ENCODE assay signal across 10 cellular contexts in genomic region chr19:49579193-49579592, GRCh38. TPM values are rescaled to one million over a fixed set of nuclear protein-coding genes. Genes with fewer than 3 reads are reported as not detected.
DNase-seq lines count a peak whose midpoint lies in the region; ATAC-seq and TF ChIP-seq lines count a peak whose summit lies in the region.
"Had no signal": no experiment of that assay in that cellular context is flagged by ENCODE, and none has a peak within 500 bp of the region (broad histone marks: within the 10 kb centered on the region; RNA-seq: fewer than 3 reads in every experiment).

No MANE protein-coding gene starts in this region.

- peak overlapping the region; percentile 98 for H3K9ac ChIP-seq in iPS-15b (ENCODE audit: low read depth, low read length)

- H3K9me3 ChIP-seq in iPS-15b (ENCODE audit: control insufficient read depth, insufficient read depth, low read length) (no peaks in the 10 kb centered on the region), thoracic aorta (no peaks in the 10 kb centered on the region)
- H3K9me3 ChIP-seq: mucosa of descending colon had no signal

- H3K9me3 Mint-ChIP-seq in activated naive CD4-positive, alpha-beta T cell treated with anti-CD3 and anti-CD28 coated beads, Interleukin-2, amount 50 U/mL, for 24 hours = no peaks in the 10 kb centered on the region
- no peaks in the 10 kb centered on the region for H3K9me3 Mint-ChIP-seq in activated CD8-positive, alpha-beta T cell treated with anti-CD3 and anti-CD28 coated beads for 36 hours

- intact Hi-C loops in activated CD8-positive, alpha-beta T cell treated with anti-CD3 and anti-CD28 coated beads for 36 hours (cut with micrococcal nuclease) = no loop called here

- POLR2A ChIA-PET in activated CD8-positive, alpha-beta T cell treated with anti-CD3 and anti-CD28 coated beads for 36 hours (lab: Charles Lee) = interaction anchor here (0.8 to 3.9 kb wide), 12 partner anchors 9 to 102 kb away, joined by 3 to 48 read pairs (median 6); partner anchors contain the start of genes PRMT1, PRR12 and RRAS

- CTCF ChIA-PET in activated CD8-positive, alpha-beta T cell treated with anti-CD3 and anti-CD28 coated beads for 36 hours (lab: Charles Lee) = interaction anchor here (0.6 to 4.4 kb wide), 12 partner anchors 9 to 103 kb away, joined by 3 to 32 read pairs (median 4); no protein-coding TSS in a partner anchor

- peaks cover 5% of the 10 kb centered on the region for H3K4me1 ChIP-seq in iPS-15b (ENCODE audit: control insufficient read depth, insufficient read depth, low read length)
- H3K4me1 ChIP-seq in thoracic aorta (ENCODE audit: control insufficient read depth in 1 of 2, low read depth in 2 of 2) = peaks cover 9 to 16% of the 10 kb centered on the region in 2 donors

- H3K27ac Mint-ChIP-seq in activated naive CD4-positive, alpha-beta T cell treated with anti-CD3 and anti-CD28 coated beads, Interleukin-2, amount 50 U/mL, for 24 hours = peak overlapping the region; percentile 96
- H3K27ac Mint-ChIP-seq in activated CD8-positive, alpha-beta T cell treated with anti-CD3 and anti-CD28 coated beads for 36 hours = peak overlapping the region; percentile 90

- peaks cover 2% of the 10 kb centered on the region for H3K36me3 Mint-ChIP-seq in activated naive CD4-positive, alpha-beta T cell treated with anti-CD3 and anti-CD28 coated beads, Interleukin-2, amount 50 U/mL, for 24 hours
- peaks cover 8% of the 10 kb centered on the region for H3K36me3 Mint-ChIP-seq in activated CD8-positive, alpha-beta T cell treated with anti-CD3 and anti-CD28 coated beads for 36 hours (ENCODE audit: low read depth)

- no peak overlapping the region for H3K27ac ChIP-seq in thoracic aorta

- no peak for TF ChIP-seq CTCF in activated CD8-positive, alpha-beta T cell treated with anti-CD3 and anti-CD28 coated beads for 36 hours (IDR thresholded peaks at IDR 0.05)
- no peak for TF ChIP-seq CTCF in thoracic aorta (IDR thresholded peaks at IDR 0.05)

- ATAC-seq in activated CD8-positive, alpha-beta T cell treated with anti-CD3 and anti-CD28 coated beads for 36 hours = no peak
- ATAC-seq in thoracic aorta (ENCODE audit: insufficient number of reproducible peaks, low FRiP score, low read depth) = no peak

- H3K4me1 Mint-ChIP-seq in activated naive CD4-positive, alpha-beta T cell treated with anti-CD3 and anti-CD28 coated beads, Interleukin-2, amount 50 U/mL, for 24 hours = peaks cover 39% of the 10 kb centered on the region
- H3K4me1 Mint-ChIP-seq in activated CD8-positive, alpha-beta T cell treated with anti-CD3 and anti-CD28 coated beads for 36 hours (ENCODE audit: low read depth) = peaks cover 33% of the 10 kb centered on the region

- H3K4me3 Mint-ChIP-seq in activated naive CD4-positive, alpha-beta T cell treated with anti-CD3 and anti-CD28 coated beads, Interleukin-2, amount 50 U/mL, for 24 hours = peak overlapping the region; percentile 98
- H3K4me3 Mint-ChIP-seq in activated CD8-positive, alpha-beta T cell treated with anti-CD3 and anti-CD28 coated beads for 36 hours = peak overlapping the region; percentile 95

- no peak for DNase-seq in activated naive CD4-positive, alpha-beta T cell treated with anti-CD3 and anti-CD28 coated beads, Interleukin-2, amount 50 U/mL, for 16 hours
- no peak for DNase-seq in activated CD8-positive, alpha-beta T cell treated with anti-CD3 and anti-CD28 coated beads for 36 hours
- DNase-seq in thoracic aorta (ENCODE audit: low spot score) (no peak), activated gamma-delta T cell (lab: John Stamatoyannopoulos, UW) (no peak), NCI-H524 treated with DMSO at 0.1 percent for 48 hours (lab: John Stamatoyannopoulos, UW) (no peak), hippocampal formation (lab: John Stamatoyannopoulos, UW) (no peak)
- DNase-seq: SHP77 had no signal

- H3K4me3 ChIP-seq in iPS-15b (ENCODE audit: low read depth, low read length) (peak overlapping the region; percentile 99), thoracic aorta (peak overlapping the region; percentile 77)

- H3K27me3 ChIP-seq in iPS-15b (ENCODE audit: control insufficient read depth, insufficient read depth, low read length) (no peaks in the 10 kb centered on the region), thoracic aorta (replicated peaks; ENCODE audit: insufficient read depth) (no peaks in the 10 kb centered on the region)

- H3K36me3 ChIP-seq in iPS-15b (ENCODE audit: control insufficient read depth, insufficient read depth, low read length) (peaks cover 6% of the 10 kb centered on the region), thoracic aorta (peaks cover 4% of the 10 kb centered on the region)

- no peaks in the 10 kb centered on the region for H3K27me3 Mint-ChIP-seq in activated naive CD4-positive, alpha-beta T cell treated with anti-CD3 and anti-CD28 coated beads, Interleukin-2, amount 50 U/mL, for 24 hours
- H3K27me3 Mint-ChIP-seq in activated CD8-positive, alpha-beta T cell treated with anti-CD3 and anti-CD28 coated beads for 36 hours = no peaks in the 10 kb centered on the region

RNA-seq across cellular contexts. Expression of gene NOSIP, which starts 1.2 kb away (rescaled TPM):
- 10 to 100 TPM; 75.6 to 79.4 TPM for total RNA-seq in activated CD8-positive, alpha-beta T cell treated with anti-CD3 and anti-CD28 coated beads for 36 hours
- total RNA-seq in thoracic aorta = 10 to 100 TPM; 30.8 to 46.8 TPM

RNA-seq across cellular contexts. Expression of gene PRRG2, which starts 1.9 kb away (rescaled TPM):
- total RNA-seq in activated CD8-positive, alpha-beta T cell treated with anti-CD3 and anti-CD28 coated beads for 36 hours = 1 to 10 TPM; 1.5 TPM
- total RNA-seq in thoracic aorta = not detected

RNA-seq across cellular contexts. Expression of gene PRR12, which starts 11.8 kb away (rescaled TPM):
- total RNA-seq in activated CD8-positive, alpha-beta T cell treated with anti-CD3 and anti-CD28 coated beads for 36 hours = 10 to 100 TPM; 16.0 to 17.8 TPM
- total RNA-seq in thoracic aorta = 10 to 100 TPM; 12.4 to 24.5 TPM

RNA-seq across cellular contexts. Expression of gene RCN3, which starts 51.4 kb away (rescaled TPM):
- total RNA-seq in activated CD8-positive, alpha-beta T cell treated with anti-CD3 and anti-CD28 coated beads for 36 hours = 1 to 10 TPM; 4.2 to 5.9 TPM
- total RNA-seq in thoracic aorta = 100 to 1,000 TPM in 1 of 2 donors, 10 to 100 TPM in 1; 65.3 to 111 TPM
